Comparison of ENCODE assay signal across 1 cellular context in the genomic region with DNA sequence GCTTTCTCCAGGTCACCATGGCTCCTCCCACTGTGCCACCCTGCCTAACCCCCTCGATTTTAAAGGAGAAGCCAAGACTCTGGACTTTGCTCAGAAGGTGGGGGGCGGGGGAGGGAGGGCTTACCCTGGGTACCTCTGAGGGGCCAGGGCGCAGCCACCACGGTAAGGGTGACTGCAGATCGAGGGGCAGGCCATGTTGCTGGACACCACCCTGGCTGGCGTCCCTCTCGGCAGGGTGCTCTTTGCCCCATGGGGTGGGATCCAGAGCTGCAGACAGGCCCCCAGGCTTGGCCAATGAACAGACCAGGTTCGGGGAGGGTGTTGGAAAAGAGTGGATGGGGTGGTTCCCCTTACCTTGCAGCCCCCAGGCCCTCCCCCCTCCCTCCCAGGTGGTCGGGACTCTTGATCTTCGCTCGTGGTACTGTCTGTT.
TF ChIP-seq lines count a peak whose summit lies in the region.

No MANE protein-coding gene starts in this region.

TF ChIP-seq in WTC11, 78 proteins besides CTCF, POLR2A, EP300 and RAD21:
- TF ChIP-seq NR1H2 (CRISPR knock-in tag; IDR thresholded peaks at IDR 0.05) (no peak), TEAD1 (CRISPR knock-in tag; IDR thresholded peaks at IDR 0.05) (no peak), ZNF121 (CRISPR knock-in tag; IDR thresholded peaks at IDR 0.05) (no peak), ZNF263 (CRISPR knock-in tag; IDR thresholded peaks at IDR 0.05; ENCODE audit: low read depth) (no peak), SMAD3 (CRISPR knock-in tag; IDR thresholded peaks at IDR 0.05; ENCODE audit: borderline replicate concordance) (no peak), TEAD4 (CRISPR knock-in tag; IDR thresholded peaks at IDR 0.05) (no peak), FOXK1 (CRISPR knock-in tag; IDR thresholded peaks at IDR 0.05) (no peak)
- TF ChIP-seq, protein P1, sequence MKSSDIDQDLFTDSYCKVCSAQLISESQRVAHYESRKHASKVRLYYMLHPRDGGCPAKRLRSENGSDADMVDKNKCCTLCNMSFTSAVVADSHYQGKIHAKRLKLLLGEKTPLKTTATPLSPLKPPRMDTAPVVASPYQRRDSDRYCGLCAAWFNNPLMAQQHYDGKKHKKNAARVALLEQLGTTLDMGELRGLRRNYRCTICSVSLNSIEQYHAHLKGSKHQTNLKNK (CRISPR knock-in tag; IDR thresholded peaks at IDR 0.05) = no peak
